ENCODE assay signal across 21 cellular contexts in the genomic region with DNA sequence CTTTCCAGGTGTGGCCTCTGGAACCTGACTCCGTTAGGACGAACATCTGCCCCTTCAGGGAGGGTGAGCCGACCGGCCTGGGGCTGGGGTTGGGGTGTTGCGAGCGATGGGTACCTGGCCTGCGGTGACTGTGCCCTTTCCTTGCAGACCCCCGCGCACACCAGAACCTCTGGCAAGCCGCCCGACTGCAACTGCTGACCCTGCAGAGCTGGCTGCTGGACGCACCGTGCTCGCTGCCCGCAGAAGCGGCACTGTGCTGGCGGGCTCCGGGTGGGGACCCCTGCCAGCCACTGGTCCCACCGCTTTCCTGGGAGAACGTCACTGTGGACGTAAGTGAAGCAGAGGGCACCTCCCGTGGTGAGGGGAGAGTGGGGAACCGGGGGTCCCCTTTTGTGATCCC. TPM values are rescaled to one million over a fixed set of nuclear protein-coding genes. Genes with fewer than 3 reads are reported as not detected.
DNase-seq lines count a peak whose midpoint lies in the region; TF ChIP-seq lines count a peak whose summit lies in the region.
"Had no signal": no experiment of that assay in that cellular context is flagged by ENCODE, and none has a peak within 500 bp of the region (broad histone marks: within the 10 kb centered on the region; RNA-seq: fewer than 3 reads in every experiment).

No MANE protein-coding gene starts in this region.

- no peak overlapping the region for H2AFZ ChIP-seq in neuronal stem cell (ENCODE audit: low read length)

- H2BK120ac ChIP-seq in neuronal stem cell (ENCODE audit: low read depth, low read length): no peak overlapping the region

- peak overlapping the region; percentile 19 for H2AK5ac ChIP-seq in neuronal stem cell (ENCODE audit: low read depth, low read length)

- H4K8ac ChIP-seq in neuronal stem cell (ENCODE audit: low read depth, low read length): no peak overlapping the region

- H3K4ac ChIP-seq in neuronal stem cell (ENCODE audit: low read length): no peak overlapping the region

- H3K4me3 Mint-ChIP-seq in endothelial cell (ENCODE audit: unreplicated experiment) (no peak overlapping the region), type B pancreatic cell (no peak overlapping the region), immature natural killer cell (no peak overlapping the region)
- H3K4me3 Mint-ChIP-seq: CD4-positive, alpha-beta T cell; CD8-positive, alpha-beta T cell had no signal

- H3K4me1 Mint-ChIP-seq in endothelial cell (ENCODE audit: unreplicated experiment): no peaks in the 10 kb centered on the region
- no peaks in the 10 kb centered on the region for H3K4me1 Mint-ChIP-seq in type B pancreatic cell (ENCODE audit: unreplicated experiment)
- H3K4me1 Mint-ChIP-seq in immature natural killer cell: peaks cover 15 to 23% of the 10 kb centered on the region in 2 donors

- H3K36me3 ChIP-seq in H7 (replicated peaks; ENCODE audit: control insufficient read depth, insufficient read depth, low read length): no peaks in the 10 kb centered on the region
- H3K36me3 ChIP-seq in neuronal stem cell (replicated peaks in 1 of 2; ENCODE audit: control insufficient read depth in 2 of 2, insufficient read depth in 2 of 2, low read length in 2 of 2): no peaks in the 10 kb centered on the region
- H3K36me3 ChIP-seq: BE2C had no signal

- H3K23ac ChIP-seq in neuronal stem cell (ENCODE audit: low read depth, low read length, poor library complexity): no peak overlapping the region

- TF ChIP-seq CTCF in endothelial cell (IDR thresholded peaks at IDR 0.05; ENCODE audit: unreplicated experiment) (peak; percentile 4), type B pancreatic cell (conservative IDR thresholded peaks at IDR 0.05) (peak; percentile 13), GM10266 (IDR thresholded peaks at IDR 0.05; ENCODE audit: control insufficient read depth, insufficient read depth, low read depth, missing control alignments) (no peak)

- no peak overlapping the region for H3K27ac ChIP-seq in neuronal stem cell (replicated peaks; ENCODE audit: low read length)
- H3K27ac ChIP-seq: BLaER1 had no signal

- H4K91ac ChIP-seq in neuronal stem cell (ENCODE audit: low read depth, low read length, poor library complexity): no peak overlapping the region

- no peak overlapping the region for H3K9ac ChIP-seq in neuronal stem cell (ENCODE audit: low read depth, low read length, poor library complexity)
- H3K9ac ChIP-seq: BLaER1 had no signal

- peaks cover 2% of the 10 kb centered on the region for H3K27me3 Mint-ChIP-seq in endothelial cell (ENCODE audit: unreplicated experiment)
- no peaks in the 10 kb centered on the region for H3K27me3 Mint-ChIP-seq in type B pancreatic cell
- peaks cover under 1 to 8% (median 6%) of the 10 kb centered on the region in 3 donors for H3K27me3 Mint-ChIP-seq in immature natural killer cell (ENCODE audit: low read depth in 3 of 3)
- H3K27me3 Mint-ChIP-seq: CD4-positive, alpha-beta T cell had no signal

- H2BK15ac ChIP-seq in neuronal stem cell (ENCODE audit: low read length): no peak overlapping the region

- no peaks in the 10 kb centered on the region for H3K79me1 ChIP-seq in neuronal stem cell (ENCODE audit: low read depth, low read length)

- no peak overlapping the region for H3K4me2 ChIP-seq in neuronal stem cell (ENCODE audit: insufficient read depth, low read length, poor library complexity, severe bottlenecking)
- H3K4me2 ChIP-seq: BLaER1 had no signal

- H3K36me3 Mint-ChIP-seq in endothelial cell (ENCODE audit: low read depth, unreplicated experiment): peaks cover 11% of the 10 kb centered on the region
- H3K36me3 Mint-ChIP-seq in type B pancreatic cell: peaks cover 9% of the 10 kb centered on the region
- H3K36me3 Mint-ChIP-seq in immature natural killer cell: no peaks in the 10 kb centered on the region
- H3K36me3 Mint-ChIP-seq: CD8-positive, alpha-beta T cell had no signal

- H3K18ac ChIP-seq in neuronal stem cell (ENCODE audit: low read length): no peak overlapping the region

- peaks cover 0 to 3% of the 10 kb centered on the region in 2 donors for H3K4me1 ChIP-seq in neuronal stem cell (ENCODE audit: control insufficient read depth in 2 of 2, insufficient read depth in 1 of 2, low read depth in 1 of 2, low read length in 2 of 2)
- H3K4me1 ChIP-seq: BE2C, Caco-2 had no signal

- H3K4me3 ChIP-seq in H7 (ENCODE audit: insufficient read depth, low read depth, low read length) (no peak overlapping the region), neuronal stem cell (ENCODE audit: low read length in 2 of 2) (no peak overlapping the region)
- H3K4me3 ChIP-seq: BLaER1, GM12878 had no signal

- H3K27me3 ChIP-seq in H7 (ENCODE audit: control insufficient read depth, insufficient read depth, low read length) (no peaks in the 10 kb centered on the region; the same call in 1 of the 2 replicates), neuronal stem cell (ENCODE audit: control insufficient read depth in 3 of 3, insufficient read depth in 3 of 3, low read depth in 1 of 3, low read length in 3 of 3) (no peaks in the 10 kb centered on the region)
- H3K27me3 ChIP-seq: BE2C, BLaER1 had no signal

- DNase-seq in H7 (peak; percentile 48), endothelial cell (ENCODE audit: low spot score) (no peak), neuronal stem cell (ENCODE audit: low spot score) (no peak), type B pancreatic cell (ENCODE audit: extremely low spot score, unreplicated experiment) (no peak), SK-N-DZ (ENCODE audit: low spot score) (no peak), immature natural killer cell (no peak), GM10266 (ENCODE audit: extremely low spot score) (no peak), nucleus accumbens (lab: John Stamatoyannopoulos, UW) (no peak)
- DNase-seq: 8988T; ACHN; BE2C; C1 segment of cervical spinal cord; Caco-2; Calu3; CD4-positive, alpha-beta T cell; CD8-positive, alpha-beta T cell; DND-41; EL; GDM1 had no signal

- H3K27ac Mint-ChIP-seq in endothelial cell (ENCODE audit: unreplicated experiment): no peak overlapping the region
- H3K27ac Mint-ChIP-seq in type B pancreatic cell: no peak overlapping the region
- no peak overlapping the region for H3K27ac Mint-ChIP-seq in immature natural killer cell
- H3K27ac Mint-ChIP-seq: CD4-positive, alpha-beta T cell; CD8-positive, alpha-beta T cell had no signal

- H2BK5ac ChIP-seq in neuronal stem cell (ENCODE audit: low read length): no peak overlapping the region

- WGBS in neuronal stem cell (ENCODE audit: extremely low coverage in 2 of 2, insufficient read length in 2 of 2, insufficient replicate concordance in 1 of 2), 2 donors: no CpG with 5 or more reads among the region's 23 CpGs

- H3K9me3 Mint-ChIP-seq in endothelial cell (ENCODE audit: unreplicated experiment): no peaks in the 10 kb centered on the region
- H3K9me3 Mint-ChIP-seq in type B pancreatic cell: no peaks in the 10 kb centered on the region
- H3K9me3 Mint-ChIP-seq in immature natural killer cell: no peaks in the 10 kb centered on the region
- H3K9me3 Mint-ChIP-seq: CD4-positive, alpha-beta T cell; CD8-positive, alpha-beta T cell had no signal

- peaks cover 0 to 2% of the 10 kb centered on the region in 2 donors for H3K9me3 ChIP-seq in neuronal stem cell (replicated peaks in 1 of 2; ENCODE audit: control insufficient read depth in 2 of 2, insufficient read depth in 1 of 2, low read depth in 1 of 2, low read length in 2 of 2)
- H3K9me3 ChIP-seq: BE2C, BLaER1, Caco-2 had no signal

- H2BK12ac ChIP-seq in neuronal stem cell (ENCODE audit: low read length): no peak overlapping the region

- no peak overlapping the region for H3K14ac ChIP-seq in neuronal stem cell (ENCODE audit: low read length)

RNA-seq across cellular contexts. Expression of a gene that starts 5.5 kb away (rescaled TPM):
- 22.2 and 30.2 TPM in 2 replicates for total RNA-seq in H7 (2014; rRNA removed; shearing (Covaris generic))
- total RNA-seq in endothelial cell (ENCODE audit: unreplicated experiment) (30.7 TPM), type B pancreatic cell (ENCODE audit: low replicate concordance) (40.1 and 44.3 TPM in 2 replicates)
- 10.5 TPM for polyA plus RNA-seq in neuronal stem cell (2013, experiment 1 of 2)
- 10.9 TPM for polyA plus RNA-seq in neuronal stem cell (2013, experiment 2 of 2)
- polyA plus RNA-seq in SK-N-DZ (2014; cell fraction: cytosol; rRNA removed): 56.5 and 59.8 TPM in 2 replicates
- polyA plus RNA-seq in SK-N-DZ (2014; cell fraction: nucleus; rRNA removed): 183 and 206 TPM in 2 replicates
- polyA plus RNA-seq in immature natural killer cell: 10 to 100 TPM; 38.9 to 67.8 (median 51.3) TPM

RNA-seq across cellular contexts. Expression of a gene that starts 11.3 kb away (rescaled TPM):
- total RNA-seq in H7 (2014; rRNA removed; shearing (Covaris generic)): 11.6 and 15.3 TPM in 2 replicates
- total RNA-seq in endothelial cell (ENCODE audit: unreplicated experiment) (17.5 TPM), type B pancreatic cell (ENCODE audit: low replicate concordance) (22.6 and 30.0 TPM in 2 replicates)
- polyA plus RNA-seq in neuronal stem cell (2013, experiment 1 of 2): 5.4 TPM
- polyA plus RNA-seq in neuronal stem cell (2013, experiment 2 of 2): 6.0 TPM
- polyA plus RNA-seq in SK-N-DZ (2014; cell fraction: cytosol; rRNA removed): 6.8 and 14.1 TPM in 2 replicates
- 16.6 and 18.1 TPM in 2 replicates for polyA plus RNA-seq in SK-N-DZ (2014; cell fraction: nucleus; rRNA removed)
- polyA plus RNA-seq in immature natural killer cell: 10 to 100 TPM in 2 of 3 donors, 1 to 10 TPM in 1; 1.7 to 16.5 (median 12.6) TPM

RNA-seq across cellular contexts. Expression of a gene that starts 24.1 kb away (rescaled TPM):
- total RNA-seq in H7 (2014; rRNA removed; shearing (Covaris generic)): 5.3 and 6.8 TPM in 2 replicates
- 1.9 TPM for total RNA-seq in endothelial cell (ENCODE audit: unreplicated experiment)
- polyA plus RNA-seq in neuronal stem cell (2013, experiment 1 of 2): 5.2 TPM
- 5.6 TPM for polyA plus RNA-seq in neuronal stem cell (2013, experiment 2 of 2)
- total RNA-seq in type B pancreatic cell (ENCODE audit: low replicate concordance): 8.2 and 11.3 TPM in 2 replicates
- polyA plus RNA-seq in SK-N-DZ (2014; cell fraction: cytosol; rRNA removed): 3.3 and 3.7 TPM in 2 replicates
- polyA plus RNA-seq in SK-N-DZ (2014; cell fraction: nucleus; rRNA removed): 2.7 and 3.1 TPM in 2 replicates
- 1 to 10 TPM in 2 of 3 donors, under 1 TPM in 1; 0.32 to 3.4 (median 1.8) TPM for polyA plus RNA-seq in immature natural killer cell

RNA-seq across cellular contexts. Expression of a gene that starts 25.5 kb away (rescaled TPM):
- total RNA-seq in H7 (2014; rRNA removed; shearing (Covaris generic)): 1.5 and 1.9 TPM in 2 replicates
- 0.74 TPM for total RNA-seq in endothelial cell (ENCODE audit: unreplicated experiment)
- 0.77 TPM for polyA plus RNA-seq in neuronal stem cell (2013, experiment 1 of 2)
- polyA plus RNA-seq in neuronal stem cell (2013, experiment 2 of 2): 0.57 TPM
- 13.6 and 24.3 TPM in 2 replicates for total RNA-seq in type B pancreatic cell (ENCODE audit: low replicate concordance)
- polyA plus RNA-seq in SK-N-DZ (2014; cell fraction: cytosol; rRNA removed): 1.5 and 3.4 TPM in 2 replicates
- polyA plus RNA-seq in SK-N-DZ (2014; cell fraction: nucleus; rRNA removed): 6.8 and 7.4 TPM in 2 replicates
- under 1 TPM in 1 of 3 donors, not detected in 2; 0.14 TPM for polyA plus RNA-seq in immature natural killer cell

RNA-seq across cellular contexts. Expression of a gene that starts 37.7 kb away (rescaled TPM):
- 15.0 and 15.1 TPM in 2 replicates for total RNA-seq in H7 (2014; rRNA removed; shearing (Covaris generic))
- total RNA-seq in endothelial cell (ENCODE audit: unreplicated experiment) (26.6 TPM), type B pancreatic cell (ENCODE audit: low replicate concordance) (35.4 and 40.4 TPM in 2 replicates)
- 23.4 TPM for polyA plus RNA-seq in neuronal stem cell (2013, experiment 1 of 2)
- polyA plus RNA-seq in neuronal stem cell (2013, experiment 2 of 2): 24.0 TPM
- polyA plus RNA-seq in SK-N-DZ (2014; cell fraction: cytosol; rRNA removed): 59.7 and 80.2 TPM in 2 replicates
- polyA plus RNA-seq in SK-N-DZ (2014; cell fraction: nucleus; rRNA removed): 38.4 and 52.8 TPM in 2 replicates
- 10 to 100 TPM; 36.1 to 50.3 (median 37.9) TPM for polyA plus RNA-seq in immature natural killer cell
